ENCODE assay signal across 8 cellular contexts in the genomic region with DNA sequence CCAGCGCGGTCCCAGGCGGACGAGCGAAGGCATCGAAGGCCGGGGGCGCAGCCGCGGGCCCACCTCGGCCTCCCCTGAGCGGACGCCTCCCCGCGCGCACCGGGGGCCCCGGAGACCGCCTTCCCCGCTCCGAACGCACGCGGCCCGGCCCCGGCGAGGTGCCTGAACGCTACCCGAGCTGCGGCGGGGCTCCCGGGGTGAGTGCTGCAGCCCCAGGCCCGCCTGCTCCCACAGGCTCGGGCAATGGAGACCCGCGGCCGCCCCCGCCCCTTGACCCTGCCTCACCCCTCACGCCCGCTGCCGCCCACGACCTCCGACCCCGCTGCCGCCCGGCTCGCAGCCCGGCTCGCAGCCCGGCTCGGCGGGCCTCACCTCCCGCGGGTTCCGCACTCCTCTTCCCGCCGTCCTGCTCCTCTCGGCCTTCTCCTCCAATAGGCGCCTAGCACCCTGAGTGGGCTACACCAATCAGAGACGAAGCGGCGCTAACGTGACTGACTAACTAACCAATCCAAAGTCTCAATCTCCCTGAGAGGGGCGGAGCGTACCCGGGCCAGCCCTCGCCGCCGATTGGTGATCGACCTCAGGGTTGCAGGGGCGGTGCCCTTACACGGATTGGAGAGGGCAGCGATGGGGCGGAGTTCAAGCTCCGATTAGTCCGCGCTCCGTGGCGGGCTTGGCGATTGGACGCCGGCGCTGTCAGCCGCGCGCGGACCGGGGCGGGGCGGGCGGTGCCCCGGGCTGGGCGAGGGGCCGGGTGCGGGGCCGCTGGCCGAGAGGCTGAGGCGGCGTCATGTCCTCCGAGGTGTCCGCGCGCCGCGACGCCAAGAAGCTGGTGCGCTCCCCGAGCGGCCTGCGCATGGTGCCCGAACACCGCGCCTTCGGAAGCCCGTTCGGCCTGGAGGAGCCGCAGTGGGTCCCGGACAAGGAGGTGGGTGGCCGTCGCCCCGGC. TPM values are rescaled to one million over a fixed set of nuclear protein-coding genes. Genes with fewer than 3 reads are reported as not detected.
A peak's percentile ranks its signal among the peaks of the same experiment; 100 is the strongest.
DNase-seq lines count a peak whose midpoint lies in the region; ATAC-seq and TF ChIP-seq lines count a peak whose summit lies in the region.

A gene (minus strand): TSS at position 400 of the 949 bp plus-strand sequence. CDS start 4,364 bp downstream, outside the sequence.
A gene (plus strand): TSS at position 759 of the 949 bp plus-strand sequence. CDS start 32 bp downstream, at position 791.

- peak; percentile 71; the same call in 1 of the 2 replicates for TF ChIP-seq POLR2A in IMR-90 (IDR thresholded peaks at IDR 0.05; ENCODE audit: low read depth, low read length)

- H3K4me3 ChIP-seq in IMR-90 (ENCODE audit: insufficient read depth, low read depth, low read length) (peak within 1 kb of the TSS; percentile 83), epithelial cell of esophagus (ENCODE audit: low read length) (peak within 1 kb of the TSS; percentile 63), mononuclear cell (ENCODE audit: low read length) (peak within 1 kb of the TSS; percentile 58)

- H2BK120ac ChIP-seq in IMR-90 (ENCODE audit: low read depth, low read length) = no peak within 1 kb of the TSS

- no peak for TF ChIP-seq RAD21 in IMR-90 (IDR thresholded peaks at IDR 0.05; ENCODE audit: low read length)

- H3K9ac ChIP-seq in IMR-90 (ENCODE audit: low read depth, low read length) = peak within 1 kb of the TSS; percentile 65

- DNase-seq in DMS 273 (lab: John Stamatoyannopoulos, UW; ENCODE audit: unreplicated experiment) = peak; percentile 100
- peak; percentile 99 for DNase-seq in IMR-90
- peak; percentile 98 for DNase-seq in OCI-M1 (lab: John Stamatoyannopoulos, UW)
- peak; percentile 99 for DNase-seq in activated T-cell treated with anti-CD3 and anti-CD28 coated beads for 24 hours (ENCODE audit: low read depth)
- DNase-seq in epithelial cell of esophagus (ENCODE audit: low read depth) = peak; percentile 100
- DNase-seq in stimulated activated CD8-positive, alpha-beta memory T cell treated with anti-CD3 and anti-CD28 coated beads, Interleukin-4, amount 100 ng/mL, for 1 hour (ENCODE audit: low read depth in 2 of 2, low spot score in 1 of 2) = peak; percentile 97 to 99

- H3K9me3 ChIP-seq in IMR-90 (ENCODE audit: control insufficient read depth, insufficient read depth, low read length) (no peaks in the 10 kb centered on the region), mononuclear cell (ENCODE audit: low read depth, low read length) (no peaks in the 10 kb centered on the region)

- no peak within 1 kb of the TSS for H3K18ac ChIP-seq in IMR-90 (ENCODE audit: low read depth, low read length)

- no TSS peak for BruUV-seq in IMR-90 (replicated peaks; lab: Mats Ljungman, UMichigan)

- H3K4me2 ChIP-seq in IMR-90 (ENCODE audit: low read depth, low read length) = peak within 1 kb of the TSS; percentile 98

- H3K79me1 ChIP-seq in IMR-90 (ENCODE audit: low read depth in 1 of 2, low read length in 2 of 2) = peaks cover 32 to 78% of the 10 kb centered on the region in 2 experiments

- peak within 1 kb of the TSS; percentile 69; the same call in 1 of the 2 replicates for H3K4ac ChIP-seq in IMR-90 (ENCODE audit: low read depth, low read length)

- dilution Hi-C loops in IMR-90 (cut with HindIII; ENCODE audit: low sequenced_read_pairs, unreplicated experiment) = no loop called here

- POLR2A ChIA-PET in IMR-90 (lab: Charles Lee; ENCODE audit: unreplicated experiment) = no interaction called here

- H2BK20ac ChIP-seq in IMR-90 (ENCODE audit: low read depth, low read length) = no peak within 1 kb of the TSS

- no peaks in the 10 kb centered on the region for H3K36me3 ChIP-seq in IMR-90 (ENCODE audit: control insufficient read depth, insufficient read depth, low read length)

- intact Hi-C loops in IMR-90 (cut with micrococcal nuclease) = loop anchor here (1.0 to 5.0 kb wide), 2 partner anchors 195 to 267 kb away; no protein-coding TSS in a partner anchor

- WGBS in IMR-90 (ENCODE audit: extremely low coverage in 2 of 2, insufficient read length in 1 of 2), 2 experiments = 1% methylated on average over 57 of the region's 121 CpGs; no CpG with 5 or more reads in 1 of the 2 experiments

- in situ Hi-C loops in IMR-90 (cut with MboI; ENCODE audit: low sequenced_read_pairs) = no loop called here

- no peak within 1 kb of the TSS for H4K5ac ChIP-seq in IMR-90 (ENCODE audit: low read depth, low read length)

- H2AFZ ChIP-seq in IMR-90 (replicated peaks; ENCODE audit: low read length, poor library complexity) = peak within 1 kb of the TSS; percentile 91

- CTCF ChIA-PET in IMR-90 (lab: Yijun Ruan, JAX) = no interaction called here

- H2AK5ac ChIP-seq in IMR-90 (ENCODE audit: low read depth, low read length) = 0 out of 2 replicates have a peak within 1 kb of the TSS, but pooled peaks have one; percentile 31

- no peak for TF ChIP-seq CTCF in IMR-90 (conservative IDR thresholded peaks at IDR 0.05; ENCODE audit: low read depth, low read length)
- TF ChIP-seq CTCF in epithelial cell of esophagus (IDR thresholded peaks at IDR 0.05; ENCODE audit: insufficient read depth, low read depth, low read length, missing control alignments) = no peak

- H4K8ac ChIP-seq in IMR-90 (ENCODE audit: low read depth in 2 of 2, low read length in 2 of 2) = peak within 1 kb of the TSS in 1 of 2 experiments; percentile 35; a peak in 2 of 4 replicates

- peaks cover 10% of the 10 kb centered on the region for H3K4me1 ChIP-seq in IMR-90 (ENCODE audit: control insufficient read depth, insufficient read depth, low read length)
- peaks cover 22% of the 10 kb centered on the region for H3K4me1 ChIP-seq in mononuclear cell (ENCODE audit: insufficient read depth, low read length)

- H3K56ac ChIP-seq in IMR-90 (ENCODE audit: extremely low read depth, insufficient read depth, low read length) = 0 out of 2 replicates have a peak within 1 kb of the TSS, but pooled peaks have one; percentile 46

- H3K27ac ChIP-seq in IMR-90 (ENCODE audit: insufficient read depth, low read length) = peak within 1 kb of the TSS; percentile 48

- peak within 1 kb of the TSS; percentile 53; the same call in 1 of the 2 replicates for H3K14ac ChIP-seq in IMR-90 (replicated peaks; ENCODE audit: low read depth, low read length)

- H2BK15ac ChIP-seq in IMR-90 (ENCODE audit: low read depth, low read length) = no peak within 1 kb of the TSS

- peak within 1 kb of the TSS; percentile 25 for H2BK5ac ChIP-seq in IMR-90 (ENCODE audit: low read depth, low read length, poor library complexity, severe bottlenecking)

- H4K20me1 ChIP-seq in IMR-90 (ENCODE audit: insufficient read depth, low read length) = peaks cover 40% of the 10 kb centered on the region

- H3K9me1 ChIP-seq in IMR-90 (ENCODE audit: insufficient read depth, low read length) = peaks cover 4% of the 10 kb centered on the region

- H4K91ac ChIP-seq in IMR-90 (ENCODE audit: insufficient read depth, low read depth, low read length) = no peak within 1 kb of the TSS

- H3K27me3 ChIP-seq in IMR-90 (ENCODE audit: control insufficient read depth, insufficient read depth, low read length) = no peaks in the 10 kb centered on the region
- no peaks in the 10 kb centered on the region for H3K27me3 ChIP-seq in mononuclear cell (ENCODE audit: insufficient read depth, low read length)

- H3K23ac ChIP-seq in IMR-90 (ENCODE audit: low read depth, low read length) = peak within 1 kb of the TSS; percentile 68; the same call in 1 of the 2 replicates

- ATAC-seq in GM21528 (IDR thresholded peaks at IDR 0.05; ENCODE audit: low FRiP score, unreplicated experiment) = peak; percentile 92
- peak; percentile 93 for ATAC-seq in IMR-90 (ENCODE audit: low read depth)

- H2AK9ac ChIP-seq in IMR-90 (replicated peaks; ENCODE audit: low read depth, low read length, poor library complexity) = peak within 1 kb of the TSS; percentile 86

TF ChIP-seq in IMR-90, 13 proteins besides CTCF, POLR2A, EP300 and RAD21 (continues in another document):
- TF ChIP-seq MAFK (IDR thresholded peaks at IDR 0.05; ENCODE audit: low read depth, low read length) = no peak
- no peak for TF ChIP-seq NFE2L2 (IDR thresholded peaks at IDR 0.05; ENCODE audit: low read depth, low read length)
- TF ChIP-seq, protein P1, sequence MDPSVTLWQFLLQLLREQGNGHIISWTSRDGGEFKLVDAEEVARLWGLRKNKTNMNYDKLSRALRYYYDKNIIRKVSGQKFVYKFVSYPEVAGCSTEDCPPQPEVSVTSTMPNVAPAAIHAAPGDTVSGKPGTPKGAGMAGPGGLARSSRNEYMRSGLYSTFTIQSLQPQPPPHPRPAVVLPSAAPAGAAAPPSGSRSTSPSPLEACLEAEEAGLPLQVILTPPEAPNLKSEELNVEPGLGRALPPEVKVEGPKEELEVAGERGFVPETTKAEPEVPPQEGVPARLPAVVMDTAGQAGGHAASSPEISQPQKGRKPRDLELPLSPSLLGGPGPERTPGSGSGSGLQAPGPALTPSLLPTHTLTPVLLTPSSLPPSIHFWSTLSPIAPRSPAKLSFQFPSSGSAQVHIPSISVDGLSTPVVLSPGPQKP (IDR thresholded peaks at IDR 0.05; ENCODE audit: borderline replicate concordance, low read depth, low read length) = no peak
- no peak for TF ChIP-seq SMC3 (IDR thresholded peaks at IDR 0.05; ENCODE audit: low read depth, low read length)
- no peak for TF ChIP-seq CEBPB (IDR thresholded peaks at IDR 0.05; ENCODE audit: low read depth, low read length)
- TF ChIP-seq RCOR1 (IDR thresholded peaks at IDR 0.05; ENCODE audit: insufficient replicate concordance, low read length) = no peak
- peak; percentile 85; the same call in 1 of the 2 replicates for TF ChIP-seq FOS (IDR thresholded peaks at IDR 0.05; ENCODE audit: low read depth, low read length)
- TF ChIP-seq BHLHE40 (IDR thresholded peaks at IDR 0.05; ENCODE audit: low read depth, low read length) = no peak
- no peak for TF ChIP-seq RFX5 (IDR thresholded peaks at IDR 0.05; ENCODE audit: low read depth, low read length)
- 0 out of 2 replicates have a peak, but pooled peaks have one; percentile 4 for TF ChIP-seq MXI1 (IDR thresholded peaks at IDR 0.05; ENCODE audit: borderline replicate concordance, low read depth, low read length)
- TF ChIP-seq MAZ (IDR thresholded peaks at IDR 0.05; ENCODE audit: borderline replicate concordance, low read depth, low read length) = peak; percentile 81; the same call in 1 of the 2 replicates

RNA-seq across cellular contexts. Expression of the first gene that starts in this region (rescaled TPM):
- total RNA-seq in IMR-90 (2012; rRNA removed) (7.5 and 8.1 TPM in 2 replicates), mononuclear cell (4.6 TPM)
- 9.0 and 9.5 TPM in 2 replicates for polyA plus RNA-seq in IMR-90 (2012; rRNA removed)
- polyA plus RNA-seq in IMR-90 (2012; cell fraction: cytosol; rRNA removed) = 5.3 and 5.5 TPM in 2 replicates
- 29.9 and 33.1 TPM in 2 replicates for polyA plus RNA-seq in IMR-90 (2012; cell fraction: nucleus; rRNA removed; ENCODE audit: low replicate concordance)

RNA-seq across cellular contexts. Expression of the second gene that starts in this region (rescaled TPM):
- total RNA-seq in IMR-90 (2012; rRNA removed) (41.2 and 41.4 TPM in 2 replicates), mononuclear cell (2.0 TPM)
- polyA plus RNA-seq in IMR-90 (2012; rRNA removed) = 89.2 and 93.4 TPM in 2 replicates
- 107 and 145 TPM in 2 replicates for polyA plus RNA-seq in IMR-90 (2012; cell fraction: cytosol; rRNA removed)
- polyA plus RNA-seq in IMR-90 (2012; cell fraction: nucleus; rRNA removed; ENCODE audit: low replicate concordance) = 83.4 and 98.8 TPM in 2 replicates

Comparison
In these comparisons a context has a peak if more than half of its experiments do, and no peak if none do; other contexts are left out.
1. Peak in every context shown above with its lines: DNase-seq, ATAC-seq, H3K4me3 ChIP-seq and H3K27ac ChIP-seq.
2. RNA of the second gene that starts in this region (total RNA-seq): 41.2 to 41.4 TPM in IMR-90; 2.0 TPM in mononuclear cell (single experiment); every median in the first group is over 10 times any median in the second.